14 cellular contexts compared by ENCODE assay signal in the genomic region with DNA sequence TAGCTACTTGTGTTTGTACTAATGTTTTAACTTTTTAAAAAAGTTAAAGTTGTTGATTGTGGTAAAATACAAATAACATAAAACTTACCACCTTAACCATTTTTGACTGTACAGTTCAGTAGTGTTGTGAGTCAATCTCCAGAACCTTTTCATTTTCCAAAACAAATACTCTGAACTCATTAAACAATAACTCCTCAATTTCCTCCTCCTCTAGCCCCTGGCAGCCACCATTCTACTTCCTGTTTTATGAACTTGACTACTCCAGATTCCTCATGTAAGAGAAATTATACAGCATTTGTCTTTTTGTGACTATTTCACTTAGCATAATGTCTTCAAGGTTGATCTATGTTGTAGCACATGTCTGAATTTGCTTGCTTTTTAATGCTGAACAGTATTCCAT.
DNase-seq lines count a peak whose midpoint lies in the region; ATAC-seq and TF ChIP-seq lines count a peak whose summit lies in the region.
"Had no signal": no experiment of that assay in that cellular context is flagged by ENCODE, and none has a peak within 500 bp of the region (broad histone marks: within the 10 kb centered on the region; RNA-seq: fewer than 3 reads in every experiment).

No MANE protein-coding gene starts in this region.

- no peak for DNase-seq in stimulated activated naive CD8-positive, alpha-beta T cell treated with anti-CD3 and anti-CD28 coated beads, Interleukin-15, Interleukin-2, amounts not matched to agents 100 U/mL and 50 U/mL, for 24 hours
- DNase-seq in stimulated activated naive CD8-positive, alpha-beta T cell treated with anti-CD3 and anti-CD28 coated beads, Interleukin-15, amount 100 ng/mL, for 72 hours = no peak
- DNase-seq in PC-9 = no peak
- DNase-seq in epithelial cell of prostate (ENCODE audit: low read depth, low spot score) = no peak
- no peak for DNase-seq in esophagus muscularis mucosa (ENCODE audit: extremely low spot score)
- DNase-seq in esophagus squamous epithelium (lab: John Stamatoyannopoulos, UW) = no peak
- DNase-seq: adrenal gland; heart left ventricle; NCI-H526; stimulated activated CD4-positive, alpha-beta T cell treated with anti-CD3 and anti-CD28 coated beads, Interleukin-1b, Interleukin-23, amount 100 ng/mL, for 48 hours had no signal

- no peaks in the 10 kb centered on the region for H3K79me2 ChIP-seq in PC-9 (ENCODE audit: low read depth)

- TF ChIP-seq POLR2A in esophagus muscularis mucosa (IDR thresholded peaks at IDR 0.05; ENCODE audit: low read depth) (no peak), esophagus squamous epithelium (IDR thresholded peaks at IDR 0.05) (no peak)

- peak overlapping the region in 1 of 2 donors; percentile 40 for H3K4me3 Mint-ChIP-seq in stimulated activated naive CD8-positive, alpha-beta T cell treated with anti-CD3 and anti-CD28 coated beads, Interleukin-15, amount 100 ng/mL, for 72 hours
- H3K4me3 Mint-ChIP-seq: CD14-positive monocyte had no signal

- POLR2A ChIA-PET in PC-9 (lab: Charles Lee; ENCODE audit: unreplicated experiment) = no interaction called here

- TF ChIP-seq CTCF in PC-9 (conservative IDR thresholded peaks at IDR 0.05) (no peak), esophagus muscularis mucosa (IDR thresholded peaks at IDR 0.05) (no peak), esophagus squamous epithelium (IDR thresholded peaks at IDR 0.05) (no peak)

- intact Hi-C loops in PC-9 (cut with micrococcal nuclease; ENCODE audit: unreplicated experiment) (no loop called here), esophagus muscularis mucosa (cut with DNase I) (no loop called here), esophagus squamous epithelium (cut with DNase I) (no loop called here)

- H3K27me3 ChIP-seq in PC-9 (ENCODE audit: insufficient read depth, low read depth) (no peaks in the 10 kb centered on the region), esophagus muscularis mucosa (no peaks in the 10 kb centered on the region), esophagus squamous epithelium (no peaks in the 10 kb centered on the region)
- H3K27me3 ChIP-seq: adrenal gland, heart left ventricle had no signal

- H2AFZ ChIP-seq in PC-9 = peak overlapping the region; percentile 8; the same call in 1 of the 2 replicates

- H3K36me3 ChIP-seq in PC-9 (ENCODE audit: low read depth) (no peaks in the 10 kb centered on the region; the same call in 1 of the 2 replicates), esophagus muscularis mucosa (no peaks in the 10 kb centered on the region), esophagus squamous epithelium (no peaks in the 10 kb centered on the region)
- H3K36me3 ChIP-seq: adrenal gland, heart left ventricle had no signal

- no peaks in the 10 kb centered on the region for H3K9me3 ChIP-seq in PC-9 (ENCODE audit: insufficient read depth, low read depth)
- no peaks in the 10 kb centered on the region for H3K9me3 ChIP-seq in esophagus muscularis mucosa
- no peaks in the 10 kb centered on the region for H3K9me3 ChIP-seq in esophagus squamous epithelium
- H3K9me3 ChIP-seq: adrenal gland had no signal

- peak; percentile 41 for ATAC-seq in stimulated activated naive CD8-positive, alpha-beta T cell treated with anti-CD3 and anti-CD28 coated beads, Interleukin-15, Interleukin-2, amounts not matched to agents 100 U/mL and 50 U/mL, for 24 hours
- no peak for ATAC-seq in stimulated activated naive CD8-positive, alpha-beta T cell treated with anti-CD3 and anti-CD28 coated beads, Interleukin-15, amount 100 ng/mL, for 72 hours
- ATAC-seq in HG02623 (IDR thresholded peaks at IDR 0.05; ENCODE audit: unreplicated experiment) (no peak), GM18517 (IDR thresholded peaks at IDR 0.05; ENCODE audit: unreplicated experiment) (no peak)

- BruUV-seq in PC-9 (replicated peaks; lab: Mats Ljungman, UMichigan) = no TSS peak

- H3K4me3 ChIP-seq in PC-9 (no peak overlapping the region), esophagus muscularis mucosa (no peak overlapping the region), esophagus squamous epithelium (no peak overlapping the region)
- H3K4me3 ChIP-seq: adrenal gland, heart left ventricle, lung had no signal

- H3K27ac Mint-ChIP-seq in stimulated activated naive CD8-positive, alpha-beta T cell treated with anti-CD3 and anti-CD28 coated beads, Interleukin-15, amount 100 ng/mL, for 72 hours = peak overlapping the region in 1 of 2 donors; percentile 88

- H3K27ac ChIP-seq in PC-9 (no peak overlapping the region), epithelial cell of prostate (peak overlapping the region; percentile 57), esophagus muscularis mucosa (replicated peaks in 1 of 4) (no peak overlapping the region), esophagus squamous epithelium (no peak overlapping the region)

- no peaks in the 10 kb centered on the region for H3K27me3 Mint-ChIP-seq in stimulated activated naive CD8-positive, alpha-beta T cell treated with anti-CD3 and anti-CD28 coated beads, Interleukin-15, amount 100 ng/mL, for 72 hours

- H3K4me2 ChIP-seq in PC-9 = 0 out of 2 replicates have a peak overlapping the region, but pooled peaks have one; percentile 7

- H3K9me2 ChIP-seq in PC-9 (ENCODE audit: insufficient read depth) = no peaks in the 10 kb centered on the region

- peaks cover 17 to 50% of the 10 kb centered on the region in 2 donors for H3K9me3 Mint-ChIP-seq in stimulated activated naive CD8-positive, alpha-beta T cell treated with anti-CD3 and anti-CD28 coated beads, Interleukin-15, amount 100 ng/mL, for 72 hours

- CTCF ChIA-PET in PC-9 (lab: Charles Lee) = interaction anchor here (0.6 to 0.7 kb wide), 2 partner anchors 877 to 1002 kb away, joined by 3 to 5 read pairs; no protein-coding TSS in a partner anchor

- TF ChIP-seq EP300 in esophagus muscularis mucosa (IDR thresholded peaks at IDR 0.05) = no peak

- no peaks in the 10 kb centered on the region for H3F3A ChIP-seq in PC-9 (ENCODE audit: insufficient read depth, low read depth)

- H3K4me1 ChIP-seq in PC-9 (replicated peaks; ENCODE audit: insufficient read depth) (peaks cover 11% of the 10 kb centered on the region), esophagus muscularis mucosa (peaks cover 0 to 24% (median 14%) of the 10 kb centered on the region in 4 donors), esophagus squamous epithelium (peaks cover 8 to 29% (median 12%) of the 10 kb centered on the region in 3 donors)

- no peaks in the 10 kb centered on the region for H4K20me1 ChIP-seq in PC-9 (ENCODE audit: insufficient read depth)

- peaks cover 49% of the 10 kb centered on the region for H3K4me1 Mint-ChIP-seq in stimulated activated naive CD8-positive, alpha-beta T cell treated with anti-CD3 and anti-CD28 coated beads, Interleukin-15, amount 100 ng/mL, for 72 hours
